ENCODE assay signal across 16 cellular contexts in the genomic region with DNA sequence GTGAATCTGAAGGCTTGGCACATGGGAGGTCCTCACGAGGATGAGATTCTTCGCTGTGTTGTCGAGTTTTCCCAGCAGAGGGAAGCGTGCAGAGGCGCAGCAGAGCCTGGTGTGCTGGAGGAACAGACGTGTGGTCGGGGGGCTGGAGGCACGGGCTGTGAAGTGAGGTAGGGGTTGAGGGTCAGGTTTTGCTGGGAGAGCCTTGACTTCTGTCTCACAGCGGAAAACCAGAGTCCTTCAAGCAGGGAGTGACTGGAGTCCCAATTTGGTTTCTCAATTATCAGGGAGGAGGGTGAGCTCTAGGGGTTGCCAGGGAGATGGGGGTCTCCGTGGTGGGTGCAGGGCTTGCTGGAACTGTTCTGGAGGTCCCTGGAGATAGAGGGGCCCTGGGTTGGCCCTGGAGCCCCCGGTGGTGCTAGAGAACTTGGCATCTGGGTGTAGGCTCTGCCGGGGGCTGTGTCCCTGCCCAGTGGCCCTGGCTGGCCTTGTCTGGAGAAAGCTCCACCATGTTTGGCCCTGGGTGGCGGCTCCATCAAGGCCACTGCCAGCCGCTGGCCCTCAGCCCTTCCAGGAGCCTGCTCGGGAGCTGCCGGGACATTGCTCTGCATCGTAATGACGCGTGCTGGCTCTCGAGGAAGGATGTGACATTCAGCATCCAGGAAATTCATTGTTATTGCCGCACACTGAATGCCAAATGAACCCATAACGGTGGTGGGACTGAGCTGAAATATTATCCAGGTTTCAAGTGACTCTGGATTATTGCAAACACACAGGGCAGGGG.
DNase-seq lines count a peak whose midpoint lies in the region; ATAC-seq and TF ChIP-seq lines count a peak whose summit lies in the region.
"Had no signal": no experiment of that assay in that cellular context is flagged by ENCODE, and none has a peak within 500 bp of the region (broad histone marks: within the 10 kb centered on the region; RNA-seq: fewer than 3 reads in every experiment).

No MANE protein-coding gene starts in this region.

- POLR2A ChIA-PET in SK-N-SH (lab: Yijun Ruan, JAX) = no interaction called here

- no peak for TF ChIP-seq POLR2A in heart left ventricle (IDR thresholded peaks at IDR 0.05)

- 47 to 57% (median 54%) methylated on average over 16 to 22 of the region's 22 CpGs for WGBS in heart left ventricle, 4 donors
- 56% methylated on average over 18 of the region's 22 CpGs for WGBS in SK-N-SH (ENCODE audit: low lambda C conversion rate)

- no peak overlapping the region for H2AFZ ChIP-seq in Karpas-422 (ENCODE audit: low read length)
- no peak overlapping the region for H2AFZ ChIP-seq in SK-N-SH (ENCODE audit: low read depth)
- H2AFZ ChIP-seq: hepatocyte had no signal

- no peak for TF ChIP-seq RAD21 in SK-N-SH (IDR thresholded peaks at IDR 0.05; ENCODE audit: low read length)

- TF ChIP-seq EP300 in SK-N-SH (IDR thresholded peaks at IDR 0.05; ENCODE audit: borderline replicate concordance in 1 of 2, low read depth in 1 of 2, low read length in 1 of 2) = no peak

- no peaks in the 10 kb centered on the region for H3K36me3 Mint-ChIP-seq in natural killer cell
- H3K36me3 Mint-ChIP-seq in natural killer cell treated with Interleukin-12 subunit alpha and Interleukin-12 subunit beta and Interleukin-15 and Interleukin-18, amount 100 ng/mL, for 72 hours = no peaks in the 10 kb centered on the region

- H3K9me3 Mint-ChIP-seq in natural killer cell = no peaks in the 10 kb centered on the region
- no peaks in the 10 kb centered on the region for H3K9me3 Mint-ChIP-seq in natural killer cell treated with Interleukin-12 subunit alpha and Interleukin-12 subunit beta and Interleukin-15 and Interleukin-18, amount 100 ng/mL, for 72 hours

- no peak overlapping the region for H3K27ac Mint-ChIP-seq in natural killer cell
- H3K27ac Mint-ChIP-seq in natural killer cell treated with Interleukin-12 subunit alpha and Interleukin-12 subunit beta and Interleukin-15 and Interleukin-18, amount 100 ng/mL, for 72 hours = no peak overlapping the region
- H3K27ac Mint-ChIP-seq: HFFc6 had no signal

- CTCF ChIA-PET in SK-N-SH (lab: Yijun Ruan, JAX) = interaction anchor here (0.8 to 1.4 kb wide), 6 partner anchors 13 to 216 kb away, joined by 3 to 5 read pairs (median 4); no protein-coding TSS in a partner anchor

- H3K27me3 ChIP-seq in heart left ventricle (peaks cover 0 to 15% (median 0%) of the 10 kb centered on the region in 9 donors), Karpas-422 (ENCODE audit: low read length) (no peaks in the 10 kb centered on the region), SK-N-SH (ENCODE audit: insufficient read depth) (no peaks in the 10 kb centered on the region)
- H3K27me3 ChIP-seq: hepatocyte, testis had no signal

- no peak overlapping the region for H3K4me3 Mint-ChIP-seq in natural killer cell
- no peak overlapping the region for H3K4me3 Mint-ChIP-seq in natural killer cell treated with Interleukin-12 subunit alpha and Interleukin-12 subunit beta and Interleukin-15 and Interleukin-18, amount 100 ng/mL, for 72 hours
- H3K4me3 Mint-ChIP-seq: HFFc6 had no signal

- H3K9me3 ChIP-seq in heart left ventricle (peaks cover 0 to 14% (median 0%) of the 10 kb centered on the region in 12 donors), Karpas-422 (ENCODE audit: low read length) (no peaks in the 10 kb centered on the region), SK-N-SH (no peaks in the 10 kb centered on the region)
- H3K9me3 ChIP-seq: testis had no signal

- H3K4me2 ChIP-seq in Karpas-422 (ENCODE audit: low read depth, low read length, poor library complexity, severe bottlenecking) (no peak overlapping the region), SK-N-SH (no peak overlapping the region)
- H3K4me2 ChIP-seq: hepatocyte had no signal

- H3K36me3 ChIP-seq in heart left ventricle (no peaks in the 10 kb centered on the region), Karpas-422 (ENCODE audit: insufficient read depth, low read length) (no peaks in the 10 kb centered on the region), SK-N-SH (replicated peaks in 1 of 2; ENCODE audit: control insufficient read depth in 1 of 2, insufficient read depth in 2 of 2, low read length in 1 of 2) (no peaks in the 10 kb centered on the region)

- no peaks in the 10 kb centered on the region for H4K20me1 ChIP-seq in Karpas-422 (ENCODE audit: insufficient read depth, low read depth, low read length)
- no peaks in the 10 kb centered on the region for H4K20me1 ChIP-seq in SK-N-SH (ENCODE audit: insufficient read depth)

- H3K79me2 ChIP-seq in Karpas-422 (ENCODE audit: low read length) (no peaks in the 10 kb centered on the region), SK-N-SH (ENCODE audit: insufficient read depth) (no peaks in the 10 kb centered on the region)
- H3K79me2 ChIP-seq: hepatocyte had no signal

- TF ChIP-seq CTCF in natural killer cell (IDR thresholded peaks at IDR 0.05) = no peak
- no peak for TF ChIP-seq CTCF in heart left ventricle (IDR thresholded peaks at IDR 0.05)
- TF ChIP-seq CTCF in foreskin fibroblast (IDR thresholded peaks at IDR 0.05; ENCODE audit: low read depth, low read length) = no peak
- no peak for TF ChIP-seq CTCF in SK-N-SH (IDR thresholded peaks at IDR 0.05)

- H3K9me2 ChIP-seq in Karpas-422 (replicated peaks; ENCODE audit: insufficient read depth, low read length) (no peaks in the 10 kb centered on the region), SK-N-SH (no peaks in the 10 kb centered on the region)

- H3F3A ChIP-seq in SK-N-SH (replicated peaks; ENCODE audit: insufficient read depth) = no peaks in the 10 kb centered on the region

- no peaks in the 10 kb centered on the region for H3K4me1 Mint-ChIP-seq in natural killer cell
- H3K4me1 Mint-ChIP-seq in natural killer cell treated with Interleukin-12 subunit alpha and Interleukin-12 subunit beta and Interleukin-15 and Interleukin-18, amount 100 ng/mL, for 72 hours (ENCODE audit: low read depth in 2 of 2) = no peaks in the 10 kb centered on the region

- H3K4me1 ChIP-seq in heart left ventricle (peaks cover 0 to 15% (median 8%) of the 10 kb centered on the region in 12 donors), Karpas-422 (ENCODE audit: low read length) (no peaks in the 10 kb centered on the region), SK-N-SH (ENCODE audit: control insufficient read depth in 1 of 2, insufficient read depth in 2 of 2, low read depth in 1 of 2, low read length in 1 of 2) (peaks cover 0 to 28% of the 10 kb centered on the region in 2 experiments; a peak in 1 of 4 replicates)

- H3K27ac ChIP-seq in heart left ventricle (peak overlapping the region in 8 of 12 donors; percentile 23 to 71 (median 58)), Karpas-422 (ENCODE audit: low read length) (no peak overlapping the region), SK-N-SH (ENCODE audit: low read depth in 2 of 2, low read length in 1 of 2) (no peak overlapping the region)
- H3K27ac ChIP-seq: hepatocyte, testis had no signal

- intact Hi-C loops in natural killer cell (cut with micrococcal nuclease) = no loop called here
- intact Hi-C loops in heart left ventricle (cut with DNase I) = no loop called here
- intact Hi-C loops in posterior cingulate gyrus (cut with DNase I) = no loop called here

- ATAC-seq in natural killer cell (no peak), heart left ventricle (peak; percentile 24 to 87 (median 48)), GM21367 (IDR thresholded peaks at IDR 0.05; ENCODE audit: unreplicated experiment) (no peak)
- no peak for ATAC-seq in natural killer cell treated with Interleukin-12 subunit alpha and Interleukin-12 subunit beta and Interleukin-15 and Interleukin-18, amount 100 ng/mL, for 72 hours

- peak; percentile 14 for DNase-seq in natural killer cell
- DNase-seq in natural killer cell treated with Interleukin-12 subunit alpha and Interleukin-12 subunit beta and Interleukin-15 and Interleukin-18, amount 100 ng/mL, for 72 hours (ENCODE audit: low spot score) = no peak
- peak; percentile 68 to 76 (median 72) for DNase-seq in heart left ventricle
- DNase-seq in posterior cingulate gyrus = peak in 7 of 10 donors; percentile 3 to 77 (median 21)
- no peak for DNase-seq in Karpas-422
- DNase-seq in foreskin fibroblast = no peak
- DNase-seq in SK-N-SH = no peak
- DNase-seq: activated CD4-positive, alpha-beta T cell treated with anti-CD3 and anti-CD28 coated beads, Interleukin-2, amount 50 U/mL, for 1 hour; activated gamma-delta T cell treated with Interleukin-2 at 50 U/mL for 16 hours; caudate nucleus; DMS79; HFFc6; NCI-H146; testis had no signal

- H3K4me3 ChIP-seq in heart left ventricle (no peak overlapping the region), Karpas-422 (ENCODE audit: low read length) (no peak overlapping the region), foreskin fibroblast (ENCODE audit: low read depth in 1 of 2, low read length in 2 of 2) (no peak overlapping the region), SK-N-SH (ENCODE audit: low read depth in 2 of 2, low read length in 1 of 2) (no peak overlapping the region)
- H3K4me3 ChIP-seq: hepatocyte, testis had no signal

- H3K27me3 Mint-ChIP-seq in natural killer cell (ENCODE audit: low read depth in 2 of 2) = no peaks in the 10 kb centered on the region
- peaks cover 3 to 6% of the 10 kb centered on the region in 2 donors for H3K27me3 Mint-ChIP-seq in natural killer cell treated with Interleukin-12 subunit alpha and Interleukin-12 subunit beta and Interleukin-15 and Interleukin-18, amount 100 ng/mL, for 72 hours

- H3K9ac ChIP-seq in Karpas-422 (ENCODE audit: low read length) (no peak overlapping the region), SK-N-SH (no peak overlapping the region)

TF ChIP-seq in SK-N-SH, 30 proteins besides CTCF, POLR2A, EP300 and RAD21:
- no peak for TF ChIP-seq FOXJ3 (CRISPR knock-in tag; IDR thresholded peaks at IDR 0.05)
- TF ChIP-seq SMC3 (IDR thresholded peaks at IDR 0.05; ENCODE audit: low read depth, low read length) = no peak
- no peak for TF ChIP-seq SIN3A (IDR thresholded peaks at IDR 0.05; ENCODE audit: borderline replicate concordance, low read depth, low read length)
- no peak for TF ChIP-seq POLR2AphosphoS5 (IDR thresholded peaks at IDR 0.05; ENCODE audit: low read depth, low read length)
- TF ChIP-seq TEAD4 (IDR thresholded peaks at IDR 0.05; ENCODE audit: borderline replicate concordance, insufficient read depth) = no peak
- no peak for TF ChIP-seq FOXM1 (IDR thresholded peaks at IDR 0.05; ENCODE audit: low read depth)
- TF ChIP-seq TAF1 (IDR thresholded peaks at IDR 0.05; ENCODE audit: borderline replicate concordance, low read depth, low read length) = no peak

Comparison
In these comparisons a context has a peak if more than half of its experiments do, and no peak if none do; other contexts are left out.
1. DNase-seq: peak in natural killer cell (single experiment), heart left ventricle (5 of 5) and posterior cingulate gyrus (7 of 10); none in natural killer cell treated with Interleukin-12 subunit alpha and Interleukin-12 subunit beta and Interleukin-15 and Interleukin-18, amount 100 ng/mL, for 72 hours (single experiment), Karpas-422 (single experiment), foreskin fibroblast (0 of 2) and SK-N-SH (single experiment).
2. ATAC-seq: peak in heart left ventricle (4 of 4); none in natural killer cell (0 of 3), natural killer cell treated with Interleukin-12 subunit alpha and Interleukin-12 subunit beta and Interleukin-15 and Interleukin-18, amount 100 ng/mL, for 72 hours (0 of 2) and GM21367 (single experiment).
3. H3K27ac ChIP-seq: peak in heart left ventricle (8 of 12); none in Karpas-422 (single experiment) and SK-N-SH (0 of 2).